In the genomic region with DNA sequence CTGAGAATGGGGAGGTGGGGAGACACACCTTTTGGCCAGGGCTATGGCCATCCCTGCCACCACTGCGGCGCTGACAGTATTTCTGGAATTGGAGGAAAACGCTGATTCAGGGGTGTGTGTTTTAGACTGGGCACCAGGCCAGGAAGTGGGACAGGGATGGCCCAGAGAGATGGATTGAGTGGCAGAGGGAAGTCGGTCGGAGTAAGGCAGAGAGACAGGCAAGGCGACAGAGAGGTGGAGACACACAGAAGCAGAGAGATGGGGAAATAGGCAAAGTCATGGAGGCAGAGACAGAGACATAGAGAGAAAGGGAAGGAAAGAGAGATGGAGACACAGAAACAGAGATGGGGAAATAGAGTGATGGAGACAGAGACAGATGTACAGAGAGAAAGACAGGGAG, we compare ENCODE assay signal across 26 cellular contexts. TPM values are rescaled to one million over a fixed set of nuclear protein-coding genes. Genes with fewer than 3 reads are reported as not detected.
DNase-seq lines count a peak whose midpoint lies in the region; ATAC-seq, FAIRE-seq and TF ChIP-seq lines count a peak whose summit lies in the region.
"Had no signal": no experiment of that assay in that cellular context is flagged by ENCODE, and none has a peak within 500 bp of the region (broad histone marks: within the 10 kb centered on the region; RNA-seq: fewer than 3 reads in every experiment).

No MANE protein-coding gene starts in this region.

- H3K23me2 ChIP-seq in H9 (ENCODE audit: insufficient read length, low read depth, low read length, poor library complexity, severe bottlenecking) = no peaks in the 10 kb centered on the region

- no peak for TF ChIP-seq RAD21 in K562 (CRISPR knock-in tag; conservative IDR thresholded peaks at IDR 0.05 in 1 of 2, IDR thresholded peaks at IDR 0.05 in 1 of 2)

- no peak overlapping the region for H4K91ac ChIP-seq in H9 (ENCODE audit: insufficient read length, low read depth, low read length)

- no peaks in the 10 kb centered on the region for H3K79me1 ChIP-seq in H9 (ENCODE audit: insufficient read depth, low read depth, low read length, poor library complexity, severe bottlenecking)

- no peak overlapping the region for H2BK20ac ChIP-seq in H9 (ENCODE audit: low read depth, low read length, poor library complexity, severe bottlenecking)

- H2BK5ac ChIP-seq in H9 (ENCODE audit: insufficient read length, low read length) = no peak overlapping the region

- no peaks in the 10 kb centered on the region for H3K9me3 Mint-ChIP-seq in H9

- no peak overlapping the region for H4K5ac ChIP-seq in H9 (ENCODE audit: insufficient read length, low read depth, low read length)

- in situ Hi-C loops in K562 (cut with MboI) = no loop called here

- no peaks in the 10 kb centered on the region for H3K36me3 Mint-ChIP-seq in H9 (ENCODE audit: insufficient read depth in 1 of 3, low read depth in 3 of 3)
- H3K36me3 Mint-ChIP-seq: CD14-positive monocyte; CD4-positive, CD25-positive, alpha-beta regulatory T cell; CD8-positive, alpha-beta memory T cell had no signal

- H3T11ph ChIP-seq in H9 (ENCODE audit: low read length) = no peak overlapping the region

- H2BK120ac ChIP-seq in H9 (ENCODE audit: low read depth, low read length, poor library complexity, severe bottlenecking) = no peak overlapping the region

- no peak overlapping the region for H3K27ac Mint-ChIP-seq in H9
- H3K27ac Mint-ChIP-seq: CD14-positive monocyte; CD4-positive, alpha-beta memory T cell; CD4-positive, CD25-positive, alpha-beta regulatory T cell; CD8-positive, alpha-beta memory T cell had no signal

- peaks cover 7 to 15% of the 10 kb centered on the region in 2 experiments for H3K4me1 Mint-ChIP-seq in H9
- H3K4me1 Mint-ChIP-seq: CD14-positive monocyte; CD4-positive, alpha-beta memory T cell had no signal

- H3K18ac ChIP-seq in H9 (ENCODE audit: insufficient read length, low read depth, low read length) = no peak overlapping the region

- no peak overlapping the region for H4K8ac ChIP-seq in H9 (replicated peaks; ENCODE audit: insufficient read length, low read depth, low read length)

- TF ChIP-seq CTCF in H9 (conservative IDR thresholded peaks at IDR 0.05) (no peak), K562 (IDR thresholded peaks at IDR 0.05 in 2 of 3, conservative IDR thresholded peaks at IDR 0.05 in 1 of 3; ENCODE audit: insufficient read depth in 2 of 3, low read depth in 1 of 3, low read length in 3 of 3) (no peak), dorsolateral prefrontal cortex (IDR thresholded peaks at IDR 0.05 in 54 of 56, conservative IDR thresholded peaks at IDR 0.05 in 2 of 56; ENCODE audit: low read depth in 1 of 56, partially characterized antibody in 56 of 56) (no peak)

- H3K4me2 ChIP-seq in H9 (ENCODE audit: insufficient read depth, insufficient read length, low read length) = no peak overlapping the region
- no peak overlapping the region for H3K4me2 ChIP-seq in K562 (ENCODE audit: insufficient read depth, low read length)
- H3K4me2 ChIP-seq: BLaER1 had no signal

- H2AFZ ChIP-seq in H9 (ENCODE audit: low read length) (no peak overlapping the region), K562 (ENCODE audit: low read depth, low read length) (no peak overlapping the region)

- H3K79me2 ChIP-seq in H9 (ENCODE audit: insufficient read depth, low read length) (no peaks in the 10 kb centered on the region), K562 (ENCODE audit: control insufficient read depth, insufficient read depth, low read length) (no peaks in the 10 kb centered on the region)

- H3K27ac ChIP-seq in H9 (ENCODE audit: insufficient read length, low read depth, low read length) = no peak overlapping the region
- no peak overlapping the region for H3K27ac ChIP-seq in K562 (ENCODE audit: extremely low read depth, low read depth, low read length)
- no peak overlapping the region for H3K27ac ChIP-seq in dorsolateral prefrontal cortex
- H3K27ac ChIP-seq: BLaER1 had no signal

- no TSS peak for BruUV-seq in K562 (replicated peaks; lab: Mats Ljungman, UMichigan)

- H3K56ac ChIP-seq in H9 (ENCODE audit: insufficient read length, low read depth, low read length) = no peak overlapping the region

- H3K4me3 ChIP-seq in K562 = no peak overlapping the region
- no peak overlapping the region for H3K4me3 ChIP-seq in dorsolateral prefrontal cortex
- H3K4me3 ChIP-seq: BLaER1, GM12878 had no signal

- no peak for TF ChIP-seq EP300 in K562 (IDR thresholded peaks at IDR 0.05; ENCODE audit: low read length)

- peak overlapping the region; percentile 28 for H2AK5ac ChIP-seq in H9 (ENCODE audit: insufficient read length, low read length)

- POLR2A ChIA-PET in K562 (lab: Yijun Ruan, JAX) = no interaction called here

- FAIRE-seq in K562 (lab: Jason Lieb, UNC) (peak; percentile 6), urothelium cell line (lab: Jason Lieb, UNC) (peak; percentile 56)
- FAIRE-seq: A204.1, GM12878, GM12892, GM18507 had no signal

- DNase-seq in H9 (no peak), K562 (ENCODE audit: extremely low read depth in 1 of 4, low spot score in 3 of 4) (no peak), urothelium cell line (ENCODE audit: low spot score) (no peak), MV-4-11 (lab: John Stamatoyannopoulos, UW) (no peak), dorsolateral prefrontal cortex (no peak), NCI-H1930 (lab: John Stamatoyannopoulos, UW) (no peak)
- DNase-seq: 8988T; BE2C; C1 segment of cervical spinal cord; CD4-positive, alpha-beta memory T cell; CD4-positive, CD25-positive, alpha-beta regulatory T cell; CD8-positive, alpha-beta memory T cell; COR-L47; DMS 273 treated with DMSO at 0.1 percent for 48 hours; DMS153; DMS53; DMS79; DND-41; EL; GDM1 had no signal

- H3K4ac ChIP-seq in H9 (ENCODE audit: low read depth, low read length) = no peak overlapping the region

- TF ChIP-seq POLR2A in K562 (conservative IDR thresholded peaks at IDR 0.05) = no peak

- no peak overlapping the region for H3K14ac ChIP-seq in H9 (ENCODE audit: insufficient read depth, low read length)

- no CpG with 5 or more reads among the region's 6 CpGs for WGBS in H9 (ENCODE audit: extremely low coverage, insufficient read length, low lambda C conversion rate)
- WGBS in K562 (ENCODE audit: insufficient coverage, low coverage, missing lambda C conversion rate) = 2% methylated on average over 6 of the region's 6 CpGs

- H4K20me1 ChIP-seq in H9 (ENCODE audit: control insufficient read depth, insufficient read depth, insufficient read length) (no peaks in the 10 kb centered on the region), K562 (replicated peaks; ENCODE audit: control insufficient read depth, insufficient read depth, low read length) (no peaks in the 10 kb centered on the region)
- H4K20me1 ChIP-seq: BLaER1 had no signal

- peaks cover 13% of the 10 kb centered on the region for H3K27me3 Mint-ChIP-seq in H9 (ENCODE audit: low read depth)

- no peak overlapping the region for H2BK12ac ChIP-seq in H9 (ENCODE audit: insufficient read length, low read depth, low read length)

- no peak for ATAC-seq in K562
- ATAC-seq: GM12878 had no signal

- intact Hi-C loops in K562 (cut with micrococcal nuclease) = no loop called here
- intact Hi-C loops in dorsolateral prefrontal cortex (cut with DNase I) = no loop called here

- H3K9me1 ChIP-seq in K562 (ENCODE audit: control insufficient read depth, insufficient read depth, low read length) = no peaks in the 10 kb centered on the region

- H3K4me1 ChIP-seq in H9 (ENCODE audit: insufficient read depth, low read length) = peaks cover 4% of the 10 kb centered on the region; the same call in 1 of the 2 replicates
- peaks cover 13 to 23% of the 10 kb centered on the region in 2 experiments; a peak in 4 of 5 replicates for H3K4me1 ChIP-seq in K562 (replicated peaks in 1 of 2; ENCODE audit: control insufficient read depth in 2 of 2, insufficient read depth in 2 of 2, low read length in 2 of 2)
- H3K4me1 ChIP-seq: BE2C had no signal

- CTCF ChIA-PET in K562 (lab: Yijun Ruan, JAX; ENCODE audit: low intra/inter-chr PET ratio) = no interaction called here

- no peak overlapping the region for H3K4me3 Mint-ChIP-seq in H9
- H3K4me3 Mint-ChIP-seq: CD14-positive monocyte; CD4-positive, alpha-beta memory T cell; CD4-positive, CD25-positive, alpha-beta regulatory T cell; CD8-positive, alpha-beta memory T cell had no signal

- H3K9ac ChIP-seq in H9 (ENCODE audit: extremely low read depth, insufficient read length, low read length) (no peak overlapping the region), K562 (ENCODE audit: insufficient read depth in 1 of 2, low read depth in 2 of 2, low read length in 2 of 2) (peak overlapping the region in 1 of 2 experiments; percentile 7; a peak in 1 of 4 replicates)
- H3K9ac ChIP-seq: BLaER1 had no signal

- no peak overlapping the region for H2BK15ac ChIP-seq in H9 (ENCODE audit: low read depth, low read length)

- H3K9me3 ChIP-seq in H9 (ENCODE audit: control insufficient read depth, low read depth, low read length) = no peaks in the 10 kb centered on the region
- H3K9me3 ChIP-seq in K562 (replicated peaks; ENCODE audit: control insufficient read depth, insufficient read depth, low read depth, low read length) = no peaks in the 10 kb centered on the region
- H3K9me3 ChIP-seq: BE2C, BLaER1 had no signal

- no peaks in the 10 kb centered on the region for H3K36me3 ChIP-seq in K562 (ENCODE audit: control insufficient read depth, insufficient read depth, low read length)
- H3K36me3 ChIP-seq: BE2C, BLaER1 had no signal

- no peak overlapping the region for H3K23ac ChIP-seq in H9 (ENCODE audit: insufficient read length, low read depth, low read length)

- H3K27me3 ChIP-seq in H9 (ENCODE audit: insufficient read depth, low read length) (peaks cover 4% of the 10 kb centered on the region), K562 (ENCODE audit: control insufficient read depth in 2 of 2, insufficient read depth in 2 of 2, low read length in 2 of 2) (peaks cover 0 to 10% of the 10 kb centered on the region in 2 experiments; a peak in 3 of 5 replicates), dorsolateral prefrontal cortex (peaks cover 0 to 4% (median 0%) of the 10 kb centered on the region in 45 donors)
- H3K27me3 ChIP-seq: BLaER1 had no signal

RNA-seq across cellular contexts. Expression of a gene that starts 4.1 kb away (rescaled TPM):
- total RNA-seq in H9 (2021) (9.6 and 11.0 TPM in 2 replicates), K562 (2014; rRNA removed) (42.9 and 52.9 TPM in 2 replicates), K562 (2014; rRNA removed; fragmentation: Illumina TruSeq; extraction: Trizol) (not detected in 2 replicates), K562 (2015; rRNA removed; fragmentation: Illumina TruSeq; extraction: Trizol) (2.9 and 3.0 TPM in 2 replicates), K562 (2021) (33.0 and 40.2 TPM in 2 replicates), dorsolateral prefrontal cortex (10 to 100 TPM in 8 of 120 experiments, 1 to 10 TPM in 111, not detected in 1; 1.9 to 17.7 (median 5.7) TPM)
- total RNA-seq in K562 (2011; cell fraction: chromatin; rRNA removed; ENCODE audit: low replicate concordance) = 3.2 TPM in 1 of 2 replicates, not detected in the other
- 10.5 and 13.3 TPM in 2 replicates for total RNA-seq in K562 (2011; cell fraction: nucleolus; rRNA removed)
- 7.7 and 11.2 TPM in 2 replicates for total RNA-seq in K562 (2011; cell fraction: nucleoplasm; rRNA removed)
- polyA plus RNA-seq in K562 (2011; rRNA removed) (2.5 and 5.1 TPM in 2 replicates), K562 (2014; fragmentation: Illumina TruSeq; extraction: Trizol) (1.1 TPM in 1 of 2 replicates, not detected in the other), K562 (2014; fragmentation: Nextera tagmentation; extraction: Ambion mirVana) (not detected), K562 (2014; rRNA removed) (35.9 and 46.2 TPM in 2 replicates)
- polyA plus RNA-seq in K562 (2011; cell fraction: cytosol; rRNA removed) = 8.7 and 29.6 TPM in 2 replicates
- 8.3 and 17.5 TPM in 2 replicates for polyA plus RNA-seq in K562 (2011; cell fraction: nucleus; rRNA removed)
- polyA plus RNA-seq in K562 (2012) = 26.5 and 30.0 TPM in 2 replicates
- not detected in 2 replicates for polyA minus RNA-seq in K562 (2011; rRNA and poly(A)+ RNA removed)
- polyA minus RNA-seq in K562 (2011; cell fraction: cytosol; rRNA and poly(A)+ RNA removed) = 3.5 and 5.7 TPM in 2 replicates
- 6.1 and 7.3 TPM in 2 replicates for polyA minus RNA-seq in K562 (2011; cell fraction: nucleus; rRNA and poly(A)+ RNA removed)
- total RNA-seq: CD4-positive, alpha-beta memory T cell; CD4-positive, CD25-positive, alpha-beta regulatory T cell; CD8-positive, alpha-beta memory T cell had no signal
- polyA plus RNA-seq: CD14-positive monocyte; CD4-positive, alpha-beta memory T cell; CD4-positive, CD25-positive, alpha-beta regulatory T cell; CD8-positive, alpha-beta memory T cell; GM12878 had no signal

RNA-seq across cellular contexts. Expression of a gene that starts 5.4 kb away (rescaled TPM):
- 2.8 and 3.1 TPM in 2 replicates for total RNA-seq in H9 (2021)
- total RNA-seq in K562 (2011; cell fraction: chromatin; rRNA removed; ENCODE audit: low replicate concordance) = 1.5 and 2.4 TPM in 2 replicates
- 1.6 and 2.0 TPM in 2 replicates for total RNA-seq in K562 (2011; cell fraction: nucleolus; rRNA removed)
- 1.5 and 3.9 TPM in 2 replicates for total RNA-seq in K562 (2011; cell fraction: nucleoplasm; rRNA removed)
- total RNA-seq in K562 (2014; rRNA removed) = 1.1 and 1.6 TPM in 2 replicates
- total RNA-seq in K562 (2014; rRNA removed; fragmentation: Illumina TruSeq; extraction: Trizol) = 0.36 and 0.51 TPM in 2 replicates
- 0.40 and 0.41 TPM in 2 replicates for total RNA-seq in K562 (2015; rRNA removed; fragmentation: Illumina TruSeq; extraction: Trizol)
- total RNA-seq in K562 (2021) = 1.7 and 2.0 TPM in 2 replicates
- polyA plus RNA-seq in K562 (2011; rRNA removed) = 0.35 and 0.40 TPM in 2 replicates
- 0.28 and 1.0 TPM in 2 replicates for polyA plus RNA-seq in K562 (2011; cell fraction: cytosol; rRNA removed)
- polyA plus RNA-seq in K562 (2011; cell fraction: nucleus; rRNA removed) = 1.5 and 2.9 TPM in 2 replicates
- 1.6 and 3.0 TPM in 2 replicates for polyA plus RNA-seq in K562 (2012)
- 0.54 and 1.2 TPM in 2 replicates for polyA plus RNA-seq in K562 (2014; fragmentation: Illumina TruSeq; extraction: Trizol)
- polyA plus RNA-seq in K562 (2014; fragmentation: Nextera tagmentation; extraction: Ambion mirVana) = not detected
- polyA plus RNA-seq in K562 (2014; rRNA removed) = 0.38 and 0.85 TPM in 2 replicates
- polyA minus RNA-seq in K562 (2011; rRNA and poly(A)+ RNA removed) = 0.12 and 0.84 TPM in 2 replicates
- 0.38 TPM in 1 of 2 replicates, not detected in the other for polyA minus RNA-seq in K562 (2011; cell fraction: cytosol; rRNA and poly(A)+ RNA removed)
- polyA minus RNA-seq in K562 (2011; cell fraction: nucleus; rRNA and poly(A)+ RNA removed) = 0.44 and 0.67 TPM in 2 replicates
- total RNA-seq in dorsolateral prefrontal cortex = 10 to 100 TPM; 10.7 to 56.7 (median 35.9) TPM
- total RNA-seq: CD4-positive, alpha-beta memory T cell; CD4-positive, CD25-positive, alpha-beta regulatory T cell; GM12878 had no signal
- polyA plus RNA-seq: CD14-positive monocyte; CD4-positive, CD25-positive, alpha-beta regulatory T cell had no signal
